8 cellular contexts compared by ENCODE assay signal in genomic region chr17:18185391-18185790, GRCh38. TPM values are rescaled to one million over a fixed set of nuclear protein-coding genes. Genes with fewer than 3 reads are reported as not detected.
DNase-seq lines count a peak whose midpoint lies in the region; ATAC-seq and TF ChIP-seq lines count a peak whose summit lies in the region.

No MANE protein-coding gene starts in this region.

- no peaks in the 10 kb centered on the region for H3K9me3 ChIP-seq in CD4-positive, CD25-positive, alpha-beta regulatory T cell (ENCODE audit: control insufficient read depth in 2 of 2, low read length in 2 of 2)

- H3K36me3 ChIP-seq in CD4-positive, CD25-positive, alpha-beta regulatory T cell (ENCODE audit: control insufficient read depth, insufficient read depth, low read length), result peaks cover 13% of the 10 kb centered on the region

- peaks cover 67% of the 10 kb centered on the region for H3K4me1 ChIP-seq in CD4-positive, CD25-positive, alpha-beta regulatory T cell (ENCODE audit: control insufficient read depth, insufficient read depth, low read length, poor library complexity, severe bottlenecking)

- H3K27ac ChIP-seq in CD4-positive, CD25-positive, alpha-beta regulatory T cell (ENCODE audit: insufficient read depth, low read length, poor library complexity, severe bottlenecking), result peak overlapping the region; percentile 96
- H3K27ac ChIP-seq in dorsolateral prefrontal cortex, result peak overlapping the region in 56 of 59 donors; percentile 14 to 100 (median 98)

- peak overlapping the region; percentile 97 to 98 (median 97) for H3K4me3 Mint-ChIP-seq in CD4-positive, CD25-positive, alpha-beta regulatory T cell
- peak overlapping the region; percentile 91 to 95 (median 93) for H3K4me3 Mint-ChIP-seq in nephron

- intact Hi-C loops in dorsolateral prefrontal cortex (cut with DNase I), result loop anchor here in 1 of 2 donors (5.0 to 10.0 kb wide), 3 partner anchors 77 to 669 kb away; partner anchors contain the start of genes DRG2, MIEF2 and PRPSAP2

- peaks cover 30% of the 10 kb centered on the region for H3K36me3 Mint-ChIP-seq in CD4-positive, CD25-positive, alpha-beta regulatory T cell
- peaks cover 32% of the 10 kb centered on the region for H3K36me3 Mint-ChIP-seq in nephron (ENCODE audit: low read depth)

- peak overlapping the region in 2 of 3 donors; percentile 98 for H3K27ac Mint-ChIP-seq in CD4-positive, CD25-positive, alpha-beta regulatory T cell
- peak overlapping the region; percentile 72 to 78 (median 76) for H3K27ac Mint-ChIP-seq in nephron

- H3K4me3 ChIP-seq in CD4-positive, CD25-positive, alpha-beta regulatory T cell (ENCODE audit: low read depth, low read length), result peak overlapping the region; percentile 95
- peak overlapping the region; percentile 64 to 99 (median 93) for H3K4me3 ChIP-seq in dorsolateral prefrontal cortex

- peaks cover 6% of the 10 kb centered on the region for H3K27me3 Mint-ChIP-seq in CD4-positive, CD25-positive, alpha-beta regulatory T cell
- H3K27me3 Mint-ChIP-seq in nephron (ENCODE audit: low read depth), result no peaks in the 10 kb centered on the region

- TF ChIP-seq CTCF in dorsolateral prefrontal cortex (IDR thresholded peaks at IDR 0.05 in 54 of 56, conservative IDR thresholded peaks at IDR 0.05 in 2 of 56; ENCODE audit: low read depth in 1 of 56, partially characterized antibody in 56 of 56) (no peak), nephron (IDR thresholded peaks at IDR 0.05; ENCODE audit: unreplicated experiment in 3 of 3) (no peak)

- H3K9me3 Mint-ChIP-seq in CD4-positive, CD25-positive, alpha-beta regulatory T cell, result no peaks in the 10 kb centered on the region
- H3K9me3 Mint-ChIP-seq in nephron, result no peaks in the 10 kb centered on the region

- ATAC-seq in CD4-positive, CD25-positive, alpha-beta regulatory T cell (ENCODE audit: low read depth in 2 of 2), result no peak
- ATAC-seq in GM21381 (IDR thresholded peaks at IDR 0.05; ENCODE audit: unreplicated experiment) (no peak), GM18867 (IDR thresholded peaks at IDR 0.05; ENCODE audit: unreplicated experiment) (no peak)

- H3K27me3 ChIP-seq in CD4-positive, CD25-positive, alpha-beta regulatory T cell (ENCODE audit: control insufficient read depth, insufficient read depth, low read length), result no peaks in the 10 kb centered on the region
- H3K27me3 ChIP-seq in dorsolateral prefrontal cortex, result no peaks in the 10 kb centered on the region

- DNase-seq in CD4-positive, CD25-positive, alpha-beta regulatory T cell, result no peak
- DNase-seq in NCI-H82 (lab: John Stamatoyannopoulos, UW) (peak; percentile 68), dorsolateral prefrontal cortex (no peak), NCI-H146 (lab: John Stamatoyannopoulos, UW) (no peak), NCI-H1092 treated with DMSO at 0.1 percent for 48 hours (lab: John Stamatoyannopoulos, UW) (no peak)

- H3K4me1 Mint-ChIP-seq in CD4-positive, CD25-positive, alpha-beta regulatory T cell, result peaks cover 8 to 73% (median 56%) of the 10 kb centered on the region in 4 donors
- H3K4me1 Mint-ChIP-seq in nephron, result peaks cover 77% of the 10 kb centered on the region

RNA-seq across cellular contexts. Expression of gene ALKBH5, which starts 1.8 kb away (rescaled TPM):
- total RNA-seq in CD4-positive, CD25-positive, alpha-beta regulatory T cell, result 118 TPM
- polyA plus RNA-seq in CD4-positive, CD25-positive, alpha-beta regulatory T cell, result 100 to 1,000 TPM; 102 to 123 (median 115) TPM
- total RNA-seq in dorsolateral prefrontal cortex, result 100 to 1,000 TPM in 119 of 120 experiments, 10 to 100 TPM in 1; 99.8 to 173 (median 120) TPM

RNA-seq across cellular contexts. Expression of gene LLGL1, which starts 40.0 kb away (rescaled TPM):
- 16.6 TPM for total RNA-seq in CD4-positive, CD25-positive, alpha-beta regulatory T cell
- polyA plus RNA-seq in CD4-positive, CD25-positive, alpha-beta regulatory T cell, result 1 to 10 TPM; 1.0 to 2.2 (median 1.6) TPM
- 100 to 1,000 TPM in 8 of 120 experiments, 10 to 100 TPM in 112; 30.0 to 174 (median 53.4) TPM for total RNA-seq in dorsolateral prefrontal cortex
